ENCODE assay signal across 1 cellular context in the genomic region with DNA sequence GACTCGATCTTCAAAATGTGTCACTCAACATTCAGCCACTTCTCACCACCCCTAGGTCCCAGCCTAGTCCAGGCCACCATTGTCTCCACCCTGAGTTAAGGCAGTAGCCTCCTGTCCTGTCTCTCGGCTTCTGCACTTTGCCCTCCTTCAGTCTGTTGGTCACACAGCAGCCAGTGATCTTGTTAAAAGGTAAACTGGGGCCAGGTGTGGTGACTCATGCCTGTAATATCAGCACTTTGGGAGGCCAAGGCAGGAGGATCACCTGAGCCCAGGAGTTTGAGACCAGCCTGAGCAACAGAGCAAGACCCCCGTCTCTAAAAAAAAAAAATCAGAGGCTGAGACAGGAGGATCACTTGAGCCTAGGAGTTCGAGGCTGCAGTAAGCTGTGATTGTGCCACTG.
A peak's percentile ranks its signal among the peaks of the same experiment; 100 is the strongest.
TF ChIP-seq lines count a peak whose summit lies in the region.

No MANE protein-coding gene starts in this region.

TF ChIP-seq in HepG2, 621 proteins besides CTCF, POLR2A, EP300 and RAD21 (continues in another document):
- 0 out of 2 replicates have a peak, but pooled peaks have one; percentile 17 for TF ChIP-seq NCOA2 (CRISPR knock-in tag; IDR thresholded peaks at IDR 0.05)
- 0 out of 2 replicates have a peak, but pooled peaks have one; percentile 38 for TF ChIP-seq ZNF274 (CRISPR knock-in tag; IDR thresholded peaks at IDR 0.05)
- TF ChIP-seq, protein P1, sequence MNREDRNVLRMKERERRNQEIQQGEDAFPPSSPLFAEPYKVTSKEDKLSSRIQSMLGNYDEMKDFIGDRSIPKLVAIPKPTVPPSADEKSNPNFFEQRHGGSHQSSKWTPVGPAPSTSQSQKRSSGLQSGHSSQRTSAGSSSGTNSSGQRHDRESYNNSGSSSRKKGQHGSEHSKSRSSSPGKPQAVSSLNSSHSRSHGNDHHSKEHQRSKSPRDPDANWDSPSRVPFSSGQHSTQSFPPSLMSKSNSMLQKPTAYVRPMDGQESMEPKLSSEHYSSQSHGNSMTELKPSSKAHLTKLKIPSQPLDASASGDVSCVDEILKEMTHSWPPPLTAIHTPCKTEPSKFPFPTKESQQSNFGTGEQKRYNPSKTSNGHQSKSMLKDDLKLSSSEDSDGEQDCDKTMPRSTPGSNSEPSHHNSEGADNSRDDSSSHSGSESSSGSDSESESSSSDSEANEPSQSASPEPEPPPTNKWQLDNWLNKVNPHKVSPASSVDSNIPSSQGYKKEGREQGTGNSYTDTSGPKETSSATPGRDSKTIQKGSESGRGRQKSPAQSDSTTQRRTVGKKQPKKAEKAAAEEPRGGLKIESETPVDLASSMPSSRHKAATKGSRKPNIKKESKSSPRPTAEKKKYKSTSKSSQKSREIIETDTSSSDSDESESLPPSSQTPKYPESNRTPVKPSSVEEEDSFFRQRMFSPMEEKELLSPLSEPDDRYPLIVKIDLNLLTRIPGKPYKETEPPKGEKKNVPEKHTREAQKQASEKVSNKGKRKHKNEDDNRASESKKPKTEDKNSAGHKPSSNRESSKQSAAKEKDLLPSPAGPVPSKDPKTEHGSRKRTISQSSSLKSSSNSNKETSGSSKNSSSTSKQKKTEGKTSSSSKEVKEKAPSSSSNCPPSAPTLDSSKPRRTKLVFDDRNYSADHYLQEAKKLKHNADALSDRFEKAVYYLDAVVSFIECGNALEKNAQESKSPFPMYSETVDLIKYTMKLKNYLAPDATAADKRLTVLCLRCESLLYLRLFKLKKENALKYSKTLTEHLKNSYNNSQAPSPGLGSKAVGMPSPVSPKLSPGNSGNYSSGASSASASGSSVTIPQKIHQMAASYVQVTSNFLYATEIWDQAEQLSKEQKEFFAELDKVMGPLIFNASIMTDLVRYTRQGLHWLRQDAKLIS (CRISPR knock-in tag; IDR thresholded peaks at IDR 0.05) = no peak
- TF ChIP-seq, protein P2, sequence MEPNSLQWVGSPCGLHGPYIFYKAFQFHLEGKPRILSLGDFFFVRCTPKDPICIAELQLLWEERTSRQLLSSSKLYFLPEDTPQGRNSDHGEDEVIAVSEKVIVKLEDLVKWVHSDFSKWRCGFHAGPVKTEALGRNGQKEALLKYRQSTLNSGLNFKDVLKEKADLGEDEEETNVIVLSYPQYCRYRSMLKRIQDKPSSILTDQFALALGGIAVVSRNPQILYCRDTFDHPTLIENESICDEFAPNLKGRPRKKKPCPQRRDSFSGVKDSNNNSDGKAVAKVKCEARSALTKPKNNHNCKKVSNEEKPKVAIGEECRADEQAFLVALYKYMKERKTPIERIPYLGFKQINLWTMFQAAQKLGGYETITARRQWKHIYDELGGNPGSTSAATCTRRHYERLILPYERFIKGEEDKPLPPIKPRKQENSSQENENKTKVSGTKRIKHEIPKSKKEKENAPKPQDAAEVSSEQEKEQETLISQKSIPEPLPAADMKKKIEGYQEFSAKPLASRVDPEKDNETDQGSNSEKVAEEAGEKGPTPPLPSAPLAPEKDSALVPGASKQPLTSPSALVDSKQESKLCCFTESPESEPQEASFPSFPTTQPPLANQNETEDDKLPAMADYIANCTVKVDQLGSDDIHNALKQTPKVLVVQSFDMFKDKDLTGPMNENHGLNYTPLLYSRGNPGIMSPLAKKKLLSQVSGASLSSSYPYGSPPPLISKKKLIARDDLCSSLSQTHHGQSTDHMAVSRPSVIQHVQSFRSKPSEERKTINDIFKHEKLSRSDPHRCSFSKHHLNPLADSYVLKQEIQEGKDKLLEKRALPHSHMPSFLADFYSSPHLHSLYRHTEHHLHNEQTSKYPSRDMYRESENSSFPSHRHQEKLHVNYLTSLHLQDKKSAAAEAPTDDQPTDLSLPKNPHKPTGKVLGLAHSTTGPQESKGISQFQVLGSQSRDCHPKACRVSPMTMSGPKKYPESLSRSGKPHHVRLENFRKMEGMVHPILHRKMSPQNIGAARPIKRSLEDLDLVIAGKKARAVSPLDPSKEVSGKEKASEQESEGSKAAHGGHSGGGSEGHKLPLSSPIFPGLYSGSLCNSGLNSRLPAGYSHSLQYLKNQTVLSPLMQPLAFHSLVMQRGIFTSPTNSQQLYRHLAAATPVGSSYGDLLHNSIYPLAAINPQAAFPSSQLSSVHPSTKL (CRISPR knock-in tag; IDR thresholded peaks at IDR 0.05) = peak; percentile 42
- no peak for TF ChIP-seq ZFX (CRISPR knock-in tag; IDR thresholded peaks at IDR 0.05; ENCODE audit: low read depth)
- TF ChIP-seq CEBPB (IDR thresholded peaks at IDR 0.05; ENCODE audit: borderline replicate concordance, low read depth, low read length) = no peak
- TF ChIP-seq ZNF550 (CRISPR knock-in tag; IDR thresholded peaks at IDR 0.05; ENCODE audit: borderline replicate concordance) = 0 out of 2 replicates have a peak, but pooled peaks have one; percentile 50
- TF ChIP-seq LCORL (IDR thresholded peaks at IDR 0.05) = no peak
- no peak for TF ChIP-seq LCORL (CRISPR knock-in tag; IDR thresholded peaks at IDR 0.05)
- TF ChIP-seq ZNF510 (CRISPR knock-in tag; IDR thresholded peaks at IDR 0.05; ENCODE audit: low read depth) = 0 out of 2 replicates have a peak, but pooled peaks have one; percentile 6
- TF ChIP-seq ZNF460 (CRISPR knock-in tag; IDR thresholded peaks at IDR 0.05; ENCODE audit: borderline replicate concordance) = peak; percentile 38; the same call in 1 of the 2 replicates
- TF ChIP-seq ZBTB38 (CRISPR knock-in tag; IDR thresholded peaks at IDR 0.05) = 0 out of 2 replicates have a peak, but pooled peaks have one; percentile 21
- TF ChIP-seq, protein P3, sequence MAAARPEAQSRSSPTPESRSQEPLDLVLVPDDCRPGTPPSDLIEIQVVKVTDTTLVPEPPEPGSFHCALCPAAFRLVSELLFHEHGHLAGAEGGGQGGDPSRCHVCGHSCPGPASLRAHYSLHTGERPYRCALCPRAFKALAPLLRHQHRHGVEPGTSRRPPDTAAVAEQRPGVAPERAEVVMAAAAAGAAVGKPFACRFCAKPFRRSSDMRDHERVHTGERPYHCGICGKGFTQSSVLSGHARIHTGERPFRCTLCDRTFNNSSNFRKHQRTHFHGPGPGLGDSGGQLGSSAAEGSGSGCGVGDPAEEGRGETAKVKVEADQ (CRISPR knock-in tag; IDR thresholded peaks at IDR 0.05; ENCODE audit: borderline replicate concordance) = 0 out of 2 replicates have a peak, but pooled peaks have one; percentile 46
- TF ChIP-seq ZMYM2 (CRISPR knock-in tag; IDR thresholded peaks at IDR 0.05) = peak; percentile 81
- peak; percentile 40; the same call in 1 of the 2 replicates for TF ChIP-seq HDAC2 (CRISPR knock-in tag; IDR thresholded peaks at IDR 0.05)
- no peak for TF ChIP-seq ZBTB44 (CRISPR knock-in tag; IDR thresholded peaks at IDR 0.05)
- peak; percentile 70 for TF ChIP-seq ZEB1 (IDR thresholded peaks at IDR 0.05; ENCODE audit: insufficient replicate concordance, low read depth)
- TF ChIP-seq MYC (CRISPR knock-in tag; IDR thresholded peaks at IDR 0.05; ENCODE audit: borderline replicate concordance) = peak; percentile 14; the same call in 1 of the 2 replicates
- 0 out of 2 replicates have a peak, but pooled peaks have one; percentile 34 for TF ChIP-seq ZNF280D (CRISPR knock-in tag; IDR thresholded peaks at IDR 0.05)
- peak; percentile 66; the same call in 1 of the 2 replicates for TF ChIP-seq THRA (CRISPR knock-in tag; IDR thresholded peaks at IDR 0.05; ENCODE audit: borderline replicate concordance)
- TF ChIP-seq ARID4A (CRISPR knock-in tag; IDR thresholded peaks at IDR 0.05; ENCODE audit: borderline replicate concordance) = peak; percentile 35; the same call in 1 of the 2 replicates
- peak; percentile 66 for TF ChIP-seq GATAD2A (CRISPR knock-in tag; IDR thresholded peaks at IDR 0.05)
- TF ChIP-seq FOXA3 (CRISPR knock-in tag; IDR thresholded peaks at IDR 0.05) = peak; percentile 31; the same call in 1 of the 2 replicates
- TF ChIP-seq FOSL1 (CRISPR knock-in tag; IDR thresholded peaks at IDR 0.05; ENCODE audit: borderline replicate concordance) = peak; percentile 81; the same call in 1 of the 2 replicates
- TF ChIP-seq ATF3 (CRISPR knock-in tag; IDR thresholded peaks at IDR 0.05) = peak; percentile 77
- TF ChIP-seq ZNF350 (CRISPR knock-in tag; IDR thresholded peaks at IDR 0.05; ENCODE audit: borderline replicate concordance, low read depth) = peak; percentile 17; the same call in 1 of the 2 replicates
- no peak for TF ChIP-seq SMYD3 (CRISPR knock-in tag; IDR thresholded peaks at IDR 0.05)
